Comparison of ENCODE assay signal across 26 cellular contexts in the genomic region with DNA sequence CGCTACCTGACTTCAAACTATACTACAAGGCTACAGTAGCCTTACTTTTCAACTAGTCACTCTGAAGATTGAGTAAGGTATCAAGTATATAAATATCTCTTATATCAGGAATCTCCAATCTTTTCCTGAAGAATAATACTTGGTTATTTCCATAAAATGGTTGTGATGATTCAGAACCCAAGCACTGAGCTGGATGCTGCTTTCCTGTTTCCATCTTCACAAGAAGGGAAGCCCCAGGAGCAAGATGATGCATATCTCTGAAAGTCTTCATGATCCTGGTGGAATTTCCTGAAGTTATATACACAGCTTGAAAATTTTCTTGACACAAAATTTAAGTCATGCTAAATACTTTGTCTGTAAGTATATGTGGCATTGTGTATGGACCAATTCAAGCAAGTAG.
"Had no signal": no experiment of that assay in that cellular context is flagged by ENCODE, and none has a peak within 500 bp of the region (broad histone marks: within the 10 kb centered on the region; RNA-seq: fewer than 3 reads in every experiment).

No MANE protein-coding gene starts in this region.

- DNase-seq: activated CD4-positive, alpha-beta T cell treated with anti-CD3 and anti-CD28 coated beads for 36 hours; activated CD4-positive, alpha-beta T cell treated with anti-CD3 and anti-CD28 coated beads, Interleukin-2, amount 50 U/mL, for 48 hours; activated CD4-positive, CD25-positive, alpha-beta regulatory T cell; activated CD8-positive, alpha-beta memory T cell treated with anti-CD3 and anti-CD28 coated beads for 24 hours; activated effector memory CD4-positive, alpha-beta T cell treated with anti-CD3 and anti-CD28 coated beads, Interleukin-2, amount 50 U/mL, for 16 hours; activated naive CD4-positive, alpha-beta T cell treated with anti-CD3 and anti-CD28 coated beads for 36 hours; activated naive CD8-positive, alpha-beta T cell treated with anti-CD3 and anti-CD28 coated beads for 36 hours; activated T-cell treated with anti-CD3 and anti-CD28 coated beads, Interleukin-2, amount 50 U/mL, for 1 hour; adrenal gland; caudate nucleus; cortex of kidney; islet precursor cell; left cardiac atrium; left ventricle myocardium superior; mucosa of descending colon; spleen; stimulated activated naive CD4-positive, alpha-beta T cell treated with Interleukin-2 at 50 U/mL for 16 hours; transverse colon had no signal

- FAIRE-seq: astrocyte, urothelium cell line had no signal

- H3K79me2 ChIP-seq: hepatocyte had no signal

- H3K9me3 Mint-ChIP-seq: activated naive CD4-positive, alpha-beta T cell treated with anti-CD3 and anti-CD28 coated beads for 36 hours; activated naive CD8-positive, alpha-beta T cell treated with anti-CD3 and anti-CD28 coated beads for 36 hours; activated T-helper 1 cell treated with anti-CD3 and anti-CD28 coated beads, Interleukin-12 subunit alpha, Interleukin-12 subunit beta, Interleukin-2, Interleukin-4 antibody, amounts not matched to agents 30 ng/mL and 10 ng/mL and 1 ng/mL, durations not matched to agents 14 hours and 24 hours and 36 hours; natural killer cell treated with Interleukin-12 subunit alpha and Interleukin-12 subunit beta and Interleukin-15 and Interleukin-18, amount 100 ng/mL, for 72 hours had no signal

- H3K27ac ChIP-seq: adrenal gland, gastroesophageal sphincter, hepatocyte, right atrium auricular region, spleen, transverse colon had no signal

- H3K27me3 Mint-ChIP-seq: activated CD4-positive, alpha-beta T cell treated with anti-CD3 and anti-CD28 coated beads for 36 hours; activated naive CD8-positive, alpha-beta T cell treated with anti-CD3 and anti-CD28 coated beads for 36 hours had no signal

- H2AFZ ChIP-seq: hepatocyte had no signal

- H3K27ac Mint-ChIP-seq: activated CD4-positive, alpha-beta T cell treated with anti-CD3 and anti-CD28 coated beads for 36 hours; activated naive CD4-positive, alpha-beta T cell treated with anti-CD3 and anti-CD28 coated beads for 36 hours; activated naive CD8-positive, alpha-beta T cell treated with anti-CD3 and anti-CD28 coated beads for 36 hours; activated T-helper 1 cell treated with anti-CD3 and anti-CD28 coated beads, Interleukin-12 subunit alpha, Interleukin-12 subunit beta, Interleukin-2, Interleukin-4 antibody, amounts not matched to agents 30 ng/mL and 10 ng/mL and 1 ng/mL, durations not matched to agents 14 hours and 24 hours and 36 hours; natural killer cell treated with Interleukin-12 subunit alpha and Interleukin-12 subunit beta and Interleukin-15 and Interleukin-18, amount 100 ng/mL, for 72 hours had no signal

- H3K4me3 ChIP-seq: adrenal gland, gastroesophageal sphincter, hepatocyte, mucosa of descending colon, right atrium auricular region, spleen, transverse colon had no signal

- H3K36me3 ChIP-seq: adrenal gland, gastroesophageal sphincter, right atrium auricular region, spleen, transverse colon had no signal

- H3K4me3 Mint-ChIP-seq: activated CD4-positive, alpha-beta T cell treated with anti-CD3 and anti-CD28 coated beads for 36 hours; activated naive CD4-positive, alpha-beta T cell treated with anti-CD3 and anti-CD28 coated beads for 36 hours; activated naive CD8-positive, alpha-beta T cell treated with anti-CD3 and anti-CD28 coated beads for 36 hours; activated T-helper 1 cell treated with anti-CD3 and anti-CD28 coated beads, Interleukin-12 subunit alpha, Interleukin-12 subunit beta, Interleukin-2, Interleukin-4 antibody, amounts not matched to agents 30 ng/mL and 10 ng/mL and 1 ng/mL, durations not matched to agents 14 hours and 24 hours and 36 hours; natural killer cell treated with Interleukin-12 subunit alpha and Interleukin-12 subunit beta and Interleukin-15 and Interleukin-18, amount 100 ng/mL, for 72 hours had no signal

- H3K36me3 Mint-ChIP-seq: activated naive CD8-positive, alpha-beta T cell treated with anti-CD3 and anti-CD28 coated beads for 36 hours; natural killer cell treated with Interleukin-12 subunit alpha and Interleukin-12 subunit beta and Interleukin-15 and Interleukin-18, amount 100 ng/mL, for 72 hours had no signal

- H3K4me1 ChIP-seq: spleen had no signal

- ATAC-seq: esophagus mucosa; gastroesophageal sphincter; left cardiac atrium; left ventricle myocardium superior; mucosa of descending colon; natural killer cell treated with Interleukin-12 subunit alpha and Interleukin-12 subunit beta and Interleukin-15 and Interleukin-18, amount 100 ng/mL, for 72 hours had no signal

- H3K4me1 Mint-ChIP-seq: activated CD4-positive, alpha-beta T cell treated with anti-CD3 and anti-CD28 coated beads for 36 hours; activated naive CD8-positive, alpha-beta T cell treated with anti-CD3 and anti-CD28 coated beads for 36 hours had no signal

- H3K9me3 ChIP-seq: adrenal gland, gastroesophageal sphincter, mucosa of descending colon, right atrium auricular region, spleen, transverse colon had no signal

- H3K27me3 ChIP-seq: adrenal gland, gastroesophageal sphincter, hepatocyte, right atrium auricular region, spleen, transverse colon had no signal

- H3K4me2 ChIP-seq: hepatocyte had no signal
